Comparison of ENCODE assay signal across 24 cellular contexts in the genomic region with DNA sequence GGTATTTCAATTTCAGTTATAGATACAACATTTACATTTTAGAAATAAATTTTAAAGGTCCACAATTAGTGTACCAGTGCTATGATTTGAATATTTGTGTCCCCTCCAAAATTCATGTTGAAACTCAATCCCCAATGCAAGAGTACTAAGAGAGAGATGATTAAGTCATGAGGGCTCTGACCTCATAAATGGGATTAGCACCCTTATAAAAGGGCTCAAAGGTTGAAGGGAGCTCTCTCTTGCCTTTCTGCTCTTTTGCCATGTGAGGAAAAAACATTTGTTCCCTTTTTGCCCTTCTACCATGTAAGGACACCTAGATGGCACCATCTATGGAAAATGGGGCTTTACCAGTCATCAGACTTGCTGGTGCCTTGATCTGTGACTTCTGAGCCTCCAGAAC.
"Had no signal": no experiment of that assay in that cellular context is flagged by ENCODE, and none has a peak within 500 bp of the region (broad histone marks: within the 10 kb centered on the region; RNA-seq: fewer than 3 reads in every experiment).

No MANE protein-coding gene starts in this region.

- H3K36me3 ChIP-seq: colonic mucosa, esophagus squamous epithelium, gastrocnemius medialis, left lung, lower lobe of right lung had no signal

- H3K27me3 ChIP-seq: colonic mucosa, esophagus squamous epithelium, gastrocnemius medialis, left lung had no signal

- FAIRE-seq: endometrium, islet of Langerhans, keratinocyte had no signal

- H3K4me3 ChIP-seq: colonic mucosa, esophagus squamous epithelium, gastrocnemius medialis, left lung, lower lobe of right lung had no signal

- H3K27ac ChIP-seq: colonic mucosa, epithelial cell of prostate, esophagus squamous epithelium, gastrocnemius medialis, left lung, lower lobe of right lung had no signal

- DNase-seq: colonic mucosa; cortex of kidney; effector CD8-positive, alpha-beta T cell; effector memory CD8-positive, alpha-beta T cell; endodermal cell; erythroblast; esophagus squamous epithelium; foreskin fibroblast; foreskin melanocyte; gastrocnemius medialis; glutamatergic neuron; head of caudate nucleus; hippocampal formation; left cardiac atrium; left lung; left ventricle myocardium superior; lower lobe of right lung; mesenchymal stem cell; midbrain had no signal

- H3K9me3 ChIP-seq: colonic mucosa, gastrocnemius medialis, lower lobe of right lung had no signal

- H3K4me1 ChIP-seq: colonic mucosa, esophagus squamous epithelium, left lung, lower lobe of right lung had no signal

- ATAC-seq: effector memory CD8-positive, alpha-beta T cell; esophagus mucosa; gastrocnemius medialis; left cardiac atrium; left lung; left ventricle myocardium superior; lower lobe of right lung had no signal
